ENCODE assay signal across 16 cellular contexts in the genomic region with DNA sequence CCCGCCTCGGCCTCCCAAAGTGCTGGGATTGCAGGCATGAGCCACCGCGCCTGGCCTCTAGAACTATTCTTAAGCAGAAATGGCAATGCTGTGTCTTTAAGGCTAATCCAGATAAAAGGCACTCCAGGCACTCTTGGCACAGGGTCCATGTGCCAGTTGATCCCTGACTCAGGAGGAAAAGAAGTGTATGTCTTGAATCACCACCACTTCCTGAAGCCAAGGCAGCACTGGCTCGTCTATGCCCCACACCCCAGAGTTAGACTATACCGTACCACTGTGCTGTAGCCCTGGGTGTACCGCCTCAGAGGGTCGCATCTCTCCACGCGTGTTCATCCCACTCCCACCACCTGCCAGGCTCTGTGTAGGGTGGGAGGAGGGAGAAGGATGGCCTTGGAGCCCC. TPM values are rescaled to one million over a fixed set of nuclear protein-coding genes. Genes with fewer than 3 reads are reported as not detected.
DNase-seq lines count a peak whose midpoint lies in the region; ATAC-seq, FAIRE-seq and TF ChIP-seq lines count a peak whose summit lies in the region.
"Had no signal": no experiment of that assay in that cellular context is flagged by ENCODE, and none has a peak within 500 bp of the region (broad histone marks: within the 10 kb centered on the region; RNA-seq: fewer than 3 reads in every experiment).

No MANE protein-coding gene starts in this region.

- no peaks in the 10 kb centered on the region for H4K20me1 ChIP-seq in PC-3 (ENCODE audit: low read length)
- H4K20me1 ChIP-seq in endothelial cell of umbilical vein (replicated peaks; ENCODE audit: control insufficient read depth, extremely low read depth, insufficient read depth, low read length) = no peaks in the 10 kb centered on the region

- DNase-seq in Daoy (ENCODE audit: low read depth) (peak; percentile 86), PC-3 (peak; percentile 94), endothelial cell of umbilical vein (ENCODE audit: low read depth, low spot score) (peak; percentile 90), psoas muscle (no peak), ecto neural progenitor cell (ENCODE audit: low spot score) (no peak), NCI-H2107 treated with DMSO at 0.1 percent for 48 hours (lab: John Stamatoyannopoulos, UW; ENCODE audit: unreplicated experiment) (no peak), KG1 (lab: John Stamatoyannopoulos, UW) (no peak)
- DNase-seq: activated gamma-delta T cell, brain microvascular endothelial cell, DMS153, endodermal cell, heart left ventricle, kidney glomerular epithelial cell, substantia nigra, WERI-Rb-1 had no signal

- peaks cover 83% of the 10 kb centered on the region for H3K79me2 ChIP-seq in PC-3 (ENCODE audit: low read length)
- H3K79me2 ChIP-seq in endothelial cell of umbilical vein (ENCODE audit: control insufficient read depth, insufficient read depth, low read length) = no peaks in the 10 kb centered on the region

- H3K27me3 ChIP-seq in PC-3 (ENCODE audit: low read length) = no peaks in the 10 kb centered on the region
- no peaks in the 10 kb centered on the region for H3K27me3 ChIP-seq in endothelial cell of umbilical vein (ENCODE audit: control insufficient read depth in 2 of 2, insufficient read depth in 2 of 2, low read length in 2 of 2)
- peaks cover 0 to 32% (median 4%) of the 10 kb centered on the region in 3 donors for H3K27me3 ChIP-seq in psoas muscle (ENCODE audit: insufficient read depth in 3 of 3, low read length in 2 of 3)
- H3K27me3 ChIP-seq: brain microvascular endothelial cell had no signal

- CTCF ChIA-PET in PC-3 (lab: Charles Lee) = no interaction called here
- CTCF ChIA-PET in endothelial cell of umbilical vein (lab: Charles Lee) = interaction anchor here (1.1 to 1.7 kb wide), 3 partner anchors 9 to 66 kb away, joined by 3 to 5 read pairs (median 4); no protein-coding TSS in a partner anchor

- POLR2A ChIA-PET in PC-3 (lab: Charles Lee; ENCODE audit: unreplicated experiment) (no interaction called here), endothelial cell of umbilical vein (lab: Charles Lee) (no interaction called here)

- H3K9me1 ChIP-seq in endothelial cell of umbilical vein (replicated peaks; ENCODE audit: control insufficient read depth, extremely low read depth, insufficient read depth, low read length) = no peaks in the 10 kb centered on the region

- peak; percentile 87 for FAIRE-seq in endothelial cell of umbilical vein (lab: Jason Lieb, UNC)

- no peak for TF ChIP-seq CTCF in PC-3 (conservative IDR thresholded peaks at IDR 0.05; ENCODE audit: low read depth, low read length)
- no peak for TF ChIP-seq CTCF in endothelial cell of umbilical vein (IDR thresholded peaks at IDR 0.05; ENCODE audit: extremely low read depth in 1 of 2, insufficient read depth in 1 of 2, low read depth in 1 of 2, low read length in 2 of 2)
- no peak for TF ChIP-seq CTCF in psoas muscle (IDR thresholded peaks at IDR 0.05)

- H3F3A ChIP-seq in PC-3 (ENCODE audit: low read length, unreplicated experiment) = peaks cover 3% of the 10 kb centered on the region

- BruUV-seq in PC-3 (replicated peaks; lab: Mats Ljungman, UMichigan) (no TSS peak), endothelial cell of umbilical vein (replicated peaks; lab: Mats Ljungman, UMichigan) (no TSS peak)

- H3K27ac ChIP-seq in PC-3 (ENCODE audit: low read length) (peak overlapping the region; percentile 44), endothelial cell of umbilical vein (ENCODE audit: insufficient read depth, low read depth, low read length) (peak overlapping the region; percentile 62), psoas muscle (no peak overlapping the region)
- H3K27ac ChIP-seq: brain microvascular endothelial cell, heart left ventricle, WERI-Rb-1 had no signal

- dilution Hi-C loops in endothelial cell of umbilical vein (cut with MboI; ENCODE audit: extremely low pct_ligation_motif_present, low sequenced_read_pairs) = no loop called here

- WGBS in psoas muscle, 3 donors = 77 to 80% (median 78%) methylated on average over 10 of the region's 10 CpGs

- H3K4me2 ChIP-seq in PC-3 (ENCODE audit: low read length) = peak overlapping the region; percentile 84
- H3K4me2 ChIP-seq in endothelial cell of umbilical vein (ENCODE audit: insufficient read depth, low read length) = peak overlapping the region; percentile 44

- no peak overlapping the region for H2AFZ ChIP-seq in PC-3 (ENCODE audit: low read length)
- peak overlapping the region; percentile 44 for H2AFZ ChIP-seq in endothelial cell of umbilical vein (ENCODE audit: low read depth, low read length)

- H3K9me3 ChIP-seq in PC-3 (ENCODE audit: low read length) (no peaks in the 10 kb centered on the region), endothelial cell of umbilical vein (replicated peaks; ENCODE audit: control insufficient read depth, insufficient read depth, low read length) (no peaks in the 10 kb centered on the region), psoas muscle (no peaks in the 10 kb centered on the region)
- H3K9me3 ChIP-seq: heart left ventricle had no signal

- ATAC-seq in PC-3 (peak; percentile 73), psoas muscle (peak in 3 of 4 donors; percentile 55 to 59 (median 58)), HG02623 (IDR thresholded peaks at IDR 0.05; ENCODE audit: unreplicated experiment) (no peak)
- ATAC-seq: heart left ventricle had no signal

- TF ChIP-seq POLR2A in endothelial cell of umbilical vein (IDR thresholded peaks at IDR 0.05; ENCODE audit: low read depth, low read length) = peak; percentile 37

- no peaks in the 10 kb centered on the region for H3K9me2 ChIP-seq in PC-3 (replicated peaks; ENCODE audit: low read length)

- H3K4me1 ChIP-seq in PC-3 (ENCODE audit: insufficient read depth, low read length) (peaks cover 76% of the 10 kb centered on the region), endothelial cell of umbilical vein (ENCODE audit: control insufficient read depth, extremely low read depth, insufficient read depth, low read length) (peaks cover 66% of the 10 kb centered on the region), psoas muscle (no peaks in the 10 kb centered on the region)

- H3K9ac ChIP-seq in PC-3 (ENCODE audit: low read length) (peak overlapping the region; percentile 21; the same call in 1 of the 2 replicates), endothelial cell of umbilical vein (replicated peaks; ENCODE audit: extremely low read depth, insufficient read depth, low read length) (peak overlapping the region; percentile 15)

- intact Hi-C loops in PC-3 (cut with micrococcal nuclease) (no loop called here), endothelial cell of umbilical vein (cut with micrococcal nuclease) (loop anchor here (2.0 to 10.0 kb wide), 3 partner anchors 52 to 729 kb away; a partner anchor contains a TSS), psoas muscle (cut with DNase I) (no loop called here)

- H3K36me3 ChIP-seq in PC-3 (ENCODE audit: low read depth, low read length) (no peaks in the 10 kb centered on the region; the same call in 1 of the 2 replicates), endothelial cell of umbilical vein (ENCODE audit: control insufficient read depth in 2 of 2, extremely low read depth in 1 of 2, insufficient read depth in 2 of 2, low read length in 2 of 2) (no peaks in the 10 kb centered on the region), psoas muscle (ENCODE audit: insufficient read depth in 1 of 2, low read depth in 1 of 2) (no peaks in the 10 kb centered on the region)
- H3K36me3 ChIP-seq: brain microvascular endothelial cell, heart left ventricle, WERI-Rb-1 had no signal

- H3K4me3 ChIP-seq in PC-3 (ENCODE audit: low read length) (peak overlapping the region; percentile 44), endothelial cell of umbilical vein (replicated peaks in 1 of 3; ENCODE audit: insufficient read depth in 1 of 3, low read depth in 1 of 3, low read length in 3 of 3) (no peak overlapping the region), psoas muscle (no peak overlapping the region)
- H3K4me3 ChIP-seq: heart left ventricle had no signal

TF ChIP-seq in endothelial cell of umbilical vein, 7 proteins besides CTCF, POLR2A, EP300 and RAD21:
- TF ChIP-seq MYC (IDR thresholded peaks at IDR 0.05; ENCODE audit: low read depth, low read length) = peak; percentile 40
- TF ChIP-seq FOS (IDR thresholded peaks at IDR 0.05; ENCODE audit: borderline replicate concordance, insufficient read depth, low read length) = peak; percentile 83
- peak; percentile 90 for TF ChIP-seq POLR2AphosphoS5 (IDR thresholded peaks at IDR 0.05; ENCODE audit: insufficient read depth, low read depth, low read length)
- TF ChIP-seq GATA2 (IDR thresholded peaks at IDR 0.05; ENCODE audit: insufficient read depth, insufficient read length, low read depth, low read length) = peak; percentile 63
- no peak for TF ChIP-seq EZH2 (IDR thresholded peaks at IDR 0.05; ENCODE audit: borderline replicate concordance, low read depth, low read length, severe bottlenecking)
- TF ChIP-seq, protein P1, sequence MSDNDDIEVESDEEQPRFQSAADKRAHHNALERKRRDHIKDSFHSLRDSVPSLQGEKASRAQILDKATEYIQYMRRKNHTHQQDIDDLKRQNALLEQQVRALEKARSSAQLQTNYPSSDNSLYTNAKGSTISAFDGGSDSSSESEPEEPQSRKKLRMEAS (IDR thresholded peaks at IDR 0.05; ENCODE audit: insufficient read depth, insufficient read length) = peak; percentile 28
- TF ChIP-seq JUN (IDR thresholded peaks at IDR 0.05; ENCODE audit: borderline replicate concordance, insufficient read depth, insufficient read length, low read depth) = peak; percentile 77

RNA-seq across cellular contexts. Expression of a gene that starts 9.0 kb away (rescaled TPM):
- 2.9 and 3.5 TPM in 2 replicates for total RNA-seq in Daoy (2014; rRNA removed; shearing (Covaris generic))
- total RNA-seq in PC-3 (2014; rRNA removed) (25.9 and 26.5 TPM in 2 replicates), endothelial cell of umbilical vein (11.1 and 11.9 TPM in 2 replicates), psoas muscle (1 to 10 TPM in 2 of 4 donors, under 1 TPM in 2; 0.60 to 1.3 (median 1.0) TPM)
- polyA plus RNA-seq in endothelial cell of umbilical vein (7.5 and 10.4 TPM in 2 replicates), psoas muscle (under 1 TPM; 0.12 to 0.23 (median 0.15) TPM)
- 6.0 and 6.9 TPM in 2 replicates for polyA plus RNA-seq in endothelial cell of umbilical vein (2011; cell fraction: cytosol; rRNA removed)
- polyA plus RNA-seq in endothelial cell of umbilical vein (2011; cell fraction: nucleus; rRNA removed) = 15.4 and 22.9 TPM in 2 replicates
- polyA plus RNA-seq in endothelial cell of umbilical vein (2012) = 2.4 and 5.1 TPM in 2 replicates
- 16.8 and 17.4 TPM in 2 replicates for polyA minus RNA-seq in endothelial cell of umbilical vein
- 1.5 TPM for polyA minus RNA-seq in endothelial cell of umbilical vein (2011; cell fraction: cytosol; rRNA and poly(A)+ RNA removed)
- polyA minus RNA-seq in endothelial cell of umbilical vein (2011; cell fraction: nucleus; rRNA and poly(A)+ RNA removed) = 15.6 and 16.1 TPM in 2 replicates

Comparison
In these comparisons a context has a peak if more than half of its experiments do, and no peak if none do; other contexts are left out.
1. DNase-seq: peak in Daoy (single experiment), PC-3 (single experiment) and endothelial cell of umbilical vein (single experiment); none in psoas muscle (0 of 2), ecto neural progenitor cell (single experiment), NCI-H2107 treated with DMSO at 0.1 percent for 48 hours (single experiment) and KG1 (single experiment).